Comparison of ENCODE assay signal across 1 cellular context in the genomic region with DNA sequence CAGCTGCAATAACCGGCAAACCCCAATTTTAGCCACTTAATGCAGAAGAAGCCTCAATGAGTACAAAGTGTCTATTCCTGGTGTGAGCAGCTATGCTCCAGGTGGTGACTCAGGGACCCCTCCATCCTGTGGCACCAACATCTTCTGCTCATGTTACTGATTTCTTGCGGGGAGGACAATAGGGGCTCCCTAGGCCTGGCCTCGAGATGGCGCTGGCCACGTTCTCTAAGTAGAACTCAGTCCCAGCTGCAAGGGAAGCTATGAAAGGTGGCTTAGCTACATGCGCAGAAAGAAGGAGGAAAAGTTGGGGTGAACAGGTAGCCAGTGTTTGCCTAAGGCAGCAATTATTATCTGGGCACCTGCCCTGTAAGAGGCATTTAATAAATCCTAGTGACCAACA.
TF ChIP-seq lines count a peak whose summit lies in the region.

No MANE protein-coding gene starts in this region.

TF ChIP-seq in GM23338, 12 proteins besides CTCF, POLR2A, EP300 and RAD21 (continued from another document):
- TF ChIP-seq, protein P1, sequence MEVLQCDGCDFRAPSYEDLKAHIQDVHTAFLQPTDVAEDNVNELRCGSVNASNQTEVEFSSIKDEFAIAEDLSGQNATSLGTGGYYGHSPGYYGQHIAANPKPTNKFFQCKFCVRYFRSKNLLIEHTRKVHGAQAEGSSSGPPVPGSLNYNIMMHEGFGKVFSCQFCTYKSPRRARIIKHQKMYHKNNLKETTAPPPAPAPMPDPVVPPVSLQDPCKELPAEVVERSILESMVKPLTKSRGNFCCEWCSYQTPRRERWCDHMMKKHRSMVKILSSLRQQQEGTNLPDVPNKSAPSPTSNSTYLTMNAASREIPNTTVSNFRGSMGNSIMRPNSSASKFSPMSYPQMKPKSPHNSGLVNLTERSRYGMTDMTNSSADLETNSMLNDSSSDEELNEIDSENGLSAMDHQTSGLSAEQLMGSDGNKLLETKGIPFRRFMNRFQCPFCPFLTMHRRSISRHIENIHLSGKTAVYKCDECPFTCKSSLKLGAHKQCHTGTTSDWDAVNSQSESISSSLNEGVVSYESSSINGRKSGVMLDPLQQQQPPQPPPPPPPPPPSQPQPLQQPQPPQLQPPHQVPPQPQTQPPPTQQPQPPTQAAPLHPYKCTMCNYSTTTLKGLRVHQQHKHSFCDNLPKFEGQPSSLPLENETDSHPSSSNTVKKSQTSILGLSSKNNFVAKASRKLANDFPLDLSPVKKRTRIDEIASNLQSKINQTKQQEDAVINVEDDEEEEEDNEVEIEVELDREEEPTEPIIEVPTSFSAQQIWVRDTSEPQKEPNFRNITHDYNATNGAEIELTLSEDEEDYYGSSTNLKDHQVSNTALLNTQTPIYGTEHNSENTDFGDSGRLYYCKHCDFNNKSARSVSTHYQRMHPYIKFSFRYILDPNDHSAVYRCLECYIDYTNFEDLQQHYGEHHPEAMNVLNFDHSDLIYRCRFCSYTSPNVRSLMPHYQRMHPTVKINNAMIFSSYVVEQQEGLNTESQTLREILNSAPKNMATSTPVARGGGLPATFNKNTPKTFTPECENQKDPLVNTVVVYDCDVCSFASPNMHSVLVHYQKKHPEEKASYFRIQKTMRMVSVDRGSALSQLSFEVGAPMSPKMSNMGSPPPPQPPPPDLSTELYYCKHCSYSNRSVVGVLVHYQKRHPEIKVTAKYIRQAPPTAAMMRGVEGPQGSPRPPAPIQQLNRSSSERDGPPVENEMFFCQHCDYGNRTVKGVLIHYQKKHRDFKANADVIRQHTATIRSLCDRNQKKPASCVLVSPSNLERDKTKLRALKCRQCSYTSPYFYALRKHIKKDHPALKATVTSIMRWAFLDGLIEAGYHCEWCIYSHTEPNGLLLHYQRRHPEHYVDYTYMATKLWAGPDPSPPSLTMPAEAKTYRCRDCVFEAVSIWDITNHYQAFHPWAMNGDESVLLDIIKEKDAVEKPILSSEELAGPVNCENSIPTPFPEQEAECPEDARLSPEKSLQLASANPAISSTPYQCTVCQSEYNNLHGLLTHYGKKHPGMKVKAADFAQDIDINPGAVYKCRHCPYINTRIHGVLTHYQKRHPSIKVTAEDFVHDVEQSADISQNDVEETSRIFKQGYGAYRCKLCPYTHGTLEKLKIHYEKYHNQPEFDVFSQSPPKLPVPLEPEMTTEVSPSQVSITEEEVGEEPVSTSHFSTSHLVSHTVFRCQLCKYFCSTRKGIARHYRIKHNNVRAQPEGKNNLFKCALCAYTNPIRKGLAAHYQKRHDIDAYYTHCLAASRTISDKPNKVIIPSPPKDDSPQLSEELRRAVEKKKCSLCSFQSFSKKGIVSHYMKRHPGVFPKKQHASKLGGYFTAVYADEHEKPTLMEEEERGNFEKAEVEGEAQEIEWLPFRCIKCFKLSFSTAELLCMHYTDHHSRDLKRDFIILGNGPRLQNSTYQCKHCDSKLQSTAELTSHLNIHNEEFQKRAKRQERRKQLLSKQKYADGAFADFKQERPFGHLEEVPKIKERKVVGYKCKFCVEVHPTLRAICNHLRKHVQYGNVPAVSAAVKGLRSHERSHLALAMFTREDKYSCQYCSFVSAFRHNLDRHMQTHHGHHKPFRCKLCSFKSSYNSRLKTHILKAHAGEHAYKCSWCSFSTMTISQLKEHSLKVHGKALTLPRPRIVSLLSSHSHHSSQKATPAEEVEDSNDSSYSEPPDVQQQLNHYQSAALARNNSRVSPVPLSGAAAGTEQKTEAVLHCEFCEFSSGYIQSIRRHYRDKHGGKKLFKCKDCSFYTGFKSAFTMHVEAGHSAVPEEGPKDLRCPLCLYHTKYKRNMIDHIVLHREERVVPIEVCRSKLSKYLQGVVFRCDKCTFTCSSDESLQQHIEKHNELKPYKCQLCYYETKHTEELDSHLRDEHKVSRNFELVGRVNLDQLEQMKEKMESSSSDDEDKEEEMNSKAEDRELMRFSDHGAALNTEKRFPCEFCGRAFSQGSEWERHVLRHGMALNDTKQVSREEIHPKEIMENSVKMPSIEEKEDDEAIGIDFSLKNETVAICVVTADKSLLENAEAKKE (CRISPR knock-in tag; IDR thresholded peaks at IDR 0.05) = no peak
- TF ChIP-seq, protein P2, sequence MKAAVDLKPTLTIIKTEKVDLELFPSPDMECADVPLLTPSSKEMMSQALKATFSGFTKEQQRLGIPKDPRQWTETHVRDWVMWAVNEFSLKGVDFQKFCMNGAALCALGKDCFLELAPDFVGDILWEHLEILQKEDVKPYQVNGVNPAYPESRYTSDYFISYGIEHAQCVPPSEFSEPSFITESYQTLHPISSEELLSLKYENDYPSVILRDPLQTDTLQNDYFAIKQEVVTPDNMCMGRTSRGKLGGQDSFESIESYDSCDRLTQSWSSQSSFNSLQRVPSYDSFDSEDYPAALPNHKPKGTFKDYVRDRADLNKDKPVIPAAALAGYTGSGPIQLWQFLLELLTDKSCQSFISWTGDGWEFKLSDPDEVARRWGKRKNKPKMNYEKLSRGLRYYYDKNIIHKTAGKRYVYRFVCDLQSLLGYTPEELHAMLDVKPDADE (IDR thresholded peaks at IDR 0.05) = no peak
- no peak for TF ChIP-seq POLR2AphosphoS5 (IDR thresholded peaks at IDR 0.05; ENCODE audit: low read depth)
